ENCODE assay signal across 11 cellular contexts in the genomic region with DNA sequence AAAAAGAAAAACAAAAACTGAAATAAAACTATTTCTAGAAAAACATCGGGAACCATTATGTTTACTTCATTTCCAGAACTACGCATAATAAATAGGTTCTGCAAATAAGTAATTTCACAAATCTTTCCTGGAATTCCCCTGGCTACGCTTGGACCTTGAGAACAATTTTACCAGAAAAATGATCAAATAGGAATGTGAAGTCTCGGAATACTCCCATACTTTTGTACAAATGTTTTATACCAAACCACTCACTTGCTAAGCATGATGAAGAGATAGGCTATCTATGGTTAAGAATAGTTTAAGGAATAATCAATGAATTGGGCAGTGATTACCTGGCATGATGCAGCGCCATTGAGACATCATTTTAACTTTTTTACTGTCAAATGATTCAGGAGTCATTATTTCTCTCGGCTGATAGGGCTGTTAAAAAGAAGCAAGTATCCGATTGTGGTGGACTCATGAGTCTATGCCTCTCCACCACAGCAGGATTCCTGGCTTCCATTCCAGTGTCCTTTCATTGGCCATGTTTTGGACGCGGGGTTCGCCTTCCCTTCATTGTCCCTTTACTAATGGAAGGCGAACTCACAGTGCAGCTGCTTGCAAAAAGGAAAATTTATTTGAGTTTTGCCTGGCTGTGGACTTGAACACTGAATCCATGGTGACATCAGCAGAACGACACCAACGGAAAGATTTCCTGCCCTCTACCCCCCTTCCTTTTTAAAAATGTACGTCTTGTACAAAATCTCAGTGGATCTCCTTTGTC. TPM values are rescaled to one million over a fixed set of nuclear protein-coding genes. Genes with fewer than 3 reads are reported as not detected.
DNase-seq lines count a peak whose midpoint lies in the region; ATAC-seq and TF ChIP-seq lines count a peak whose summit lies in the region.
"Had no signal": no experiment of that assay in that cellular context is flagged by ENCODE, and none has a peak within 500 bp of the region (broad histone marks: within the 10 kb centered on the region; RNA-seq: fewer than 3 reads in every experiment).

No MANE protein-coding gene starts in this region.

- ATAC-seq in HG02870 (IDR thresholded peaks at IDR 0.05; ENCODE audit: unreplicated experiment) (no peak), HG02938 (IDR thresholded peaks at IDR 0.05; ENCODE audit: unreplicated experiment) (no peak), HG03469 (IDR thresholded peaks at IDR 0.05; ENCODE audit: unreplicated experiment) (no peak), GM21576 (IDR thresholded peaks at IDR 0.05; ENCODE audit: unreplicated experiment) (no peak)

- peak overlapping the region; percentile 57 for H3K9ac ChIP-seq in OCI-LY3 (ENCODE audit: low read length)

- peak overlapping the region; percentile 42 for H2AFZ ChIP-seq in OCI-LY3 (ENCODE audit: low read depth, low read length)

- no peak for DNase-seq in AG09309 (ENCODE audit: low read depth)
- no peak for DNase-seq in epithelial cell of prostate (ENCODE audit: low read depth, low spot score)
- no peak for DNase-seq in prostate gland (ENCODE audit: low spot score)
- DNase-seq: CD4-positive, alpha-beta memory T cell; H9; SJCRH30 had no signal

- intact Hi-C loops in prostate gland (cut with DNase I), result loop anchor here (5.0 kb wide), 2 partner anchors 46 to 59 kb away; no protein-coding TSS in a partner anchor

- H3K4me3 ChIP-seq in AG09309 (ENCODE audit: control insufficient read depth, low read depth, low read length) (peak overlapping the region; percentile 46), OCI-LY3 (ENCODE audit: low read length) (peak overlapping the region; percentile 60), prostate gland (peak overlapping the region in 1 of 2 donors; percentile 3)
- H3K4me3 ChIP-seq: SJCRH30 had no signal

- WGBS in prostate gland, result 78% methylated on average over 14 of the region's 14 CpGs

- TF ChIP-seq POLR2A in prostate gland (IDR thresholded peaks at IDR 0.05), result no peak

- TF ChIP-seq CTCF in AG09309 (IDR thresholded peaks at IDR 0.05; ENCODE audit: control insufficient read depth, insufficient read depth, low read depth, low read length, missing control alignments), result no peak
- TF ChIP-seq CTCF in OCI-LY3 (IDR thresholded peaks at IDR 0.05; ENCODE audit: low read depth, low read length), result no peak
- TF ChIP-seq CTCF in prostate gland (IDR thresholded peaks at IDR 0.05), result no peak

- H3K9me3 ChIP-seq in OCI-LY3 (ENCODE audit: insufficient read depth, low read length), result no peaks in the 10 kb centered on the region
- no peaks in the 10 kb centered on the region for H3K9me3 ChIP-seq in prostate gland
- H3K9me3 ChIP-seq: SJCRH30 had no signal

- H3K27me3 ChIP-seq in OCI-LY3 (ENCODE audit: low read depth, low read length) (no peaks in the 10 kb centered on the region), prostate gland (replicated peaks; ENCODE audit: insufficient read depth) (no peaks in the 10 kb centered on the region)
- H3K27me3 ChIP-seq: SJCRH30 had no signal

- H3K27ac ChIP-seq in OCI-LY3 (ENCODE audit: low read length), result peak overlapping the region; percentile 92
- H3K27ac ChIP-seq in epithelial cell of prostate, result peak overlapping the region; percentile 74
- peak overlapping the region; percentile 78 for H3K27ac ChIP-seq in prostate gland
- H3K27ac ChIP-seq: SJCRH30 had no signal

- H3K36me3 ChIP-seq in OCI-LY3 (replicated peaks; ENCODE audit: low read depth, low read length) (no peaks in the 10 kb centered on the region), prostate gland (no peaks in the 10 kb centered on the region)
- H3K36me3 ChIP-seq: SJCRH30 had no signal

- peak overlapping the region; percentile 97 for H3K4me2 ChIP-seq in OCI-LY3 (ENCODE audit: low read length)

- H3K79me2 ChIP-seq in OCI-LY3 (ENCODE audit: low read length), result no peaks in the 10 kb centered on the region

- H4K20me1 ChIP-seq in OCI-LY3 (ENCODE audit: insufficient read depth, low read length), result no peaks in the 10 kb centered on the region

- H3K4me1 ChIP-seq in OCI-LY3 (ENCODE audit: low read length) (peaks cover 66% of the 10 kb centered on the region), prostate gland (replicated peaks) (peaks cover 4% of the 10 kb centered on the region)

RNA-seq across cellular contexts. Expression of a gene that starts 39.9 kb away (rescaled TPM):
- total RNA-seq in prostate gland, result 1 to 10 TPM in 1 of 2 donors, not detected in 1; 3.3 TPM
- total RNA-seq: CD4-positive, alpha-beta memory T cell; H9; SJCRH30 had no signal
